ENCODE assay signal across 31 cellular contexts in the genomic region with DNA sequence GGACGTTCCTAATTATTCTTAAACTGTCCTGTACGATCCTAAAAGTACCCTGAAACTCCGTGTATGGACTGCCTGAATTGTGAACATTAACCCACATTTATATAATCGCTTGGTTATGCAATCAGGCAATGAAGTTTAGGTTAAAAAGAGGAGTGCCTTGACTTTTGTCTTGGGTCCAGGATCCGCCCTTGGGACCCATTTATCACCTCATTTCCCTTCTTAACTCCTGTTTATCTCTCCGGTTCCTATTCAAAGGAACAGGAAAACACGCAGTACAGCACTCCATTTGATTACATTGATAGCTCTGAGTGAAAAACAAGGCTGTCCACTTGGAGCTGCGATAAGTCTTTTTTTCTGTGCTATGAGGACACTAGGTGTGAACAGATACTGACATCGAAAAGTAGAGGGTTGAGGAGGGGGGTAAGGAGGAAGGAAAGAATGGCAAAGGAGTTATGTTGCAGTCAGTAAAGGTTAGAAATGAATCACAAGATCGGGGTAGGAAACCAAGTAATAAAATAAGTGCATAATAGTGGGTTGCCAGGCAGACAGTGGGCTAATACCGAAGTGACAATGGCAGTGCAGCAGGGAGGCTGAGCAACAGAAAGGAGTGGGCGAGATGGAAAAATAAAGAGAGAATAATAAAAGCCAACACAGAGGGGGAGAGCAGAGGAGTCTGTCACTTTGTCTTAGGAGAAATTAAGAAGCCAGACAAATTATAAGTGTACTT. TPM values are rescaled to one million over a fixed set of nuclear protein-coding genes. Genes with fewer than 3 reads are reported as not detected.
DNase-seq lines count a peak whose midpoint lies in the region; ATAC-seq and TF ChIP-seq lines count a peak whose summit lies in the region.
"Had no signal": no experiment of that assay in that cellular context is flagged by ENCODE, and none has a peak within 500 bp of the region (broad histone marks: within the 10 kb centered on the region; RNA-seq: fewer than 3 reads in every experiment).

No MANE protein-coding gene starts in this region.

- DNase-seq in natural killer cell treated with Interleukin-12 subunit alpha and Interleukin-12 subunit beta and Interleukin-15 and Interleukin-18, amount 100 ng/mL, for 72 hours (ENCODE audit: low spot score), result peak; percentile 39
- DNase-seq in natural killer cell, result no peak
- no peak for DNase-seq in endodermal cell
- no peak for DNase-seq in NCI-H82 treated with DMSO at 0.1 percent for 48 hours (lab: John Stamatoyannopoulos, UW; ENCODE audit: unreplicated experiment)
- DNase-seq in naive thymus-derived CD8-positive, alpha-beta T cell, result no peak
- DNase-seq: activated CD4-positive, alpha-beta T cell treated with anti-CD3 and anti-CD28 coated beads for 4 hours; C1 segment of cervical spinal cord; DND-41; effector CD8-positive, alpha-beta T cell; gastrocnemius medialis; GOT3; hippocampal formation; NCI-H187; NCI-H82; psoas muscle; SK-N-SH; stimulated activated CD4-positive, alpha-beta T cell treated with anti-CD3 and anti-CD28 coated beads, Interleukin-2, amount 100 ng/mL, for 24 hours; T-helper 2 cell had no signal

- peaks cover 17 to 27% of the 10 kb centered on the region in 2 donors for H3K27me3 Mint-ChIP-seq in natural killer cell treated with Interleukin-12 subunit alpha and Interleukin-12 subunit beta and Interleukin-15 and Interleukin-18, amount 100 ng/mL, for 72 hours
- peaks cover 11 to 52% of the 10 kb centered on the region in 2 donors for H3K27me3 Mint-ChIP-seq in natural killer cell (ENCODE audit: low read depth in 2 of 2)
- H3K27me3 Mint-ChIP-seq in endodermal cell (ENCODE audit: insufficient read depth), result peaks cover 41% of the 10 kb centered on the region
- H3K27me3 Mint-ChIP-seq in naive thymus-derived CD8-positive, alpha-beta T cell, result peaks cover 3 to 13% (median 10%) of the 10 kb centered on the region in 5 donors

- no peaks in the 10 kb centered on the region for H3K9me3 Mint-ChIP-seq in natural killer cell treated with Interleukin-12 subunit alpha and Interleukin-12 subunit beta and Interleukin-15 and Interleukin-18, amount 100 ng/mL, for 72 hours
- H3K9me3 Mint-ChIP-seq in natural killer cell, result no peaks in the 10 kb centered on the region
- H3K9me3 Mint-ChIP-seq in endodermal cell, result no peaks in the 10 kb centered on the region
- H3K9me3 Mint-ChIP-seq in naive thymus-derived CD8-positive, alpha-beta T cell, result no peaks in the 10 kb centered on the region
- H3K9me3 Mint-ChIP-seq: activated naive CD4-positive, alpha-beta T cell treated with anti-CD3 and anti-CD28 coated beads, Interleukin-2, amount 50 U/mL, for 72 hours had no signal

- H3K27ac ChIP-seq in endodermal cell (ENCODE audit: low read depth, low read length) (peak overlapping the region; percentile 70), mucosa of rectum (ENCODE audit: low read depth in 2 of 2, low read length in 2 of 2) (peak overlapping the region; percentile 84 to 87)
- H3K27ac ChIP-seq: KMS-11, psoas muscle, vagina had no signal

- H3K4me1 ChIP-seq in endodermal cell (ENCODE audit: control insufficient read depth, insufficient read depth, low read length), result no peaks in the 10 kb centered on the region
- H3K4me1 ChIP-seq in mucosa of rectum (ENCODE audit: control insufficient read depth in 2 of 2, insufficient read depth in 2 of 2, low read length in 2 of 2), result peaks cover 38 to 40% of the 10 kb centered on the region in 2 donors
- H3K4me1 ChIP-seq: gastrocnemius medialis, psoas muscle, vagina had no signal

- H3K9ac ChIP-seq in endodermal cell (ENCODE audit: extremely low read depth, low read length, poor library complexity, severe bottlenecking), result no peak overlapping the region
- peak overlapping the region; percentile 29 to 50 for H3K9ac ChIP-seq in mucosa of rectum (ENCODE audit: low read depth in 1 of 2, low read length in 2 of 2)
- H3K9ac ChIP-seq: KMS-11, SK-N-SH had no signal

- H3K4me3 ChIP-seq in endodermal cell (ENCODE audit: low read length) (no peak overlapping the region), mucosa of rectum (ENCODE audit: low read length in 2 of 2) (peak overlapping the region in 1 of 2 donors; percentile 20)
- H3K4me3 ChIP-seq: gastrocnemius medialis, psoas muscle, skin epidermis, vagina had no signal

- H3K27me3 ChIP-seq in endodermal cell (ENCODE audit: control insufficient read depth, insufficient read depth, low read length, poor library complexity, severe bottlenecking), result peaks cover 29% of the 10 kb centered on the region
- no peaks in the 10 kb centered on the region for H3K27me3 ChIP-seq in mucosa of rectum (ENCODE audit: control insufficient read depth in 2 of 2, insufficient read depth in 2 of 2, low read length in 2 of 2)
- H3K27me3 ChIP-seq: gastrocnemius medialis, vagina had no signal

- WGBS in endodermal cell (ENCODE audit: insufficient coverage in 1 of 2, insufficient read length in 1 of 2), 2 experiments, result 78 to 86% methylated on average over 9 to 12 of the region's 12 CpGs

- no peaks in the 10 kb centered on the region for H3K36me3 Mint-ChIP-seq in natural killer cell treated with Interleukin-12 subunit alpha and Interleukin-12 subunit beta and Interleukin-15 and Interleukin-18, amount 100 ng/mL, for 72 hours
- H3K36me3 Mint-ChIP-seq in natural killer cell, result no peaks in the 10 kb centered on the region
- no peaks in the 10 kb centered on the region for H3K36me3 Mint-ChIP-seq in endodermal cell (ENCODE audit: low read depth)
- H3K36me3 Mint-ChIP-seq in naive thymus-derived CD8-positive, alpha-beta T cell, result no peaks in the 10 kb centered on the region
- H3K36me3 Mint-ChIP-seq: activated naive CD4-positive, alpha-beta T cell treated with anti-CD3 and anti-CD28 coated beads, Interleukin-2, amount 50 U/mL, for 72 hours had no signal

- ATAC-seq in natural killer cell treated with Interleukin-12 subunit alpha and Interleukin-12 subunit beta and Interleukin-15 and Interleukin-18, amount 100 ng/mL, for 72 hours, result no peak
- ATAC-seq in natural killer cell (no peak), GM19023 (IDR thresholded peaks at IDR 0.05; ENCODE audit: unreplicated experiment) (no peak), HG02571 (IDR thresholded peaks at IDR 0.05; ENCODE audit: unreplicated experiment) (no peak)
- no peak for ATAC-seq in naive thymus-derived CD8-positive, alpha-beta T cell
- ATAC-seq: gastrocnemius medialis, psoas muscle had no signal

- H3K9me3 ChIP-seq in endodermal cell (ENCODE audit: control insufficient read depth, low read length) (no peaks in the 10 kb centered on the region), mucosa of rectum (ENCODE audit: control insufficient read depth in 2 of 2, low read length in 2 of 2) (no peaks in the 10 kb centered on the region)
- H3K9me3 ChIP-seq: gastrocnemius medialis, psoas muscle, SK-N-SH, vagina had no signal

- intact Hi-C loops in natural killer cell (cut with micrococcal nuclease), result no loop called here

- H3K36me3 ChIP-seq in endodermal cell (ENCODE audit: control insufficient read depth, insufficient read depth, low read length) (no peaks in the 10 kb centered on the region), mucosa of rectum (ENCODE audit: control insufficient read depth in 2 of 2, insufficient read depth in 2 of 2, low read length in 2 of 2) (no peaks in the 10 kb centered on the region)
- H3K36me3 ChIP-seq: gastrocnemius medialis, vagina had no signal

- POLR2A ChIA-PET in naive thymus-derived CD8-positive, alpha-beta T cell (lab: Charles Lee), result no interaction called here

- H3K4me1 Mint-ChIP-seq in natural killer cell treated with Interleukin-12 subunit alpha and Interleukin-12 subunit beta and Interleukin-15 and Interleukin-18, amount 100 ng/mL, for 72 hours (ENCODE audit: low read depth in 2 of 2), result no peaks in the 10 kb centered on the region
- H3K4me1 Mint-ChIP-seq in natural killer cell (no peaks in the 10 kb centered on the region), endodermal cell (peaks cover 11% of the 10 kb centered on the region)
- no peaks in the 10 kb centered on the region for H3K4me1 Mint-ChIP-seq in naive thymus-derived CD8-positive, alpha-beta T cell

- H3K4me3 Mint-ChIP-seq in natural killer cell treated with Interleukin-12 subunit alpha and Interleukin-12 subunit beta and Interleukin-15 and Interleukin-18, amount 100 ng/mL, for 72 hours, result no peak overlapping the region
- H3K4me3 Mint-ChIP-seq in natural killer cell (no peak overlapping the region), endodermal cell (no peak overlapping the region)
- no peak overlapping the region for H3K4me3 Mint-ChIP-seq in naive thymus-derived CD8-positive, alpha-beta T cell

- no peak overlapping the region for H3K27ac Mint-ChIP-seq in natural killer cell treated with Interleukin-12 subunit alpha and Interleukin-12 subunit beta and Interleukin-15 and Interleukin-18, amount 100 ng/mL, for 72 hours
- H3K27ac Mint-ChIP-seq in natural killer cell (no peak overlapping the region), endodermal cell (no peak overlapping the region)
- H3K27ac Mint-ChIP-seq in naive thymus-derived CD8-positive, alpha-beta T cell, result no peak overlapping the region
- H3K27ac Mint-ChIP-seq: activated naive CD4-positive, alpha-beta T cell treated with anti-CD3 and anti-CD28 coated beads, Interleukin-2, amount 50 U/mL, for 72 hours had no signal

- no peak for TF ChIP-seq CTCF in natural killer cell (IDR thresholded peaks at IDR 0.05)
- TF ChIP-seq CTCF in endodermal cell (conservative IDR thresholded peaks at IDR 0.05), result no peak

RNA-seq across cellular contexts. Expression of a gene that starts 15.9 kb away (rescaled TPM):
- total RNA-seq in natural killer cell treated with Interleukin-12 subunit alpha and Interleukin-12 subunit beta and Interleukin-15 and Interleukin-18, amount 100 ng/mL, for 72 hours, result not detected
- total RNA-seq in natural killer cell (not detected), endodermal cell (not detected)
- 0.25 TPM for polyA plus RNA-seq in endodermal cell (2013, experiment 1 of 2)
- 0.70 TPM for polyA plus RNA-seq in endodermal cell (2013, experiment 2 of 2)
- total RNA-seq in naive thymus-derived CD8-positive, alpha-beta T cell, result not detected
- not detected for polyA plus RNA-seq in naive thymus-derived CD8-positive, alpha-beta T cell
- total RNA-seq: activated naive CD4-positive, alpha-beta T cell treated with anti-CD3 and anti-CD28 coated beads, Interleukin-2, amount 50 U/mL, for 72 hours; HT1080; mononuclear cell had no signal
- polyA plus RNA-seq: AG04450, SK-N-SH had no signal

RNA-seq across cellular contexts. Expression of a gene that starts 20.1 kb away (rescaled TPM):
- not detected for total RNA-seq in natural killer cell treated with Interleukin-12 subunit alpha and Interleukin-12 subunit beta and Interleukin-15 and Interleukin-18, amount 100 ng/mL, for 72 hours
- total RNA-seq in natural killer cell (not detected), endodermal cell (1 to 10 TPM in 1 of 2 donors, under 1 TPM in 1; 0.33 to 1.4 TPM)
- 0.28 TPM for polyA plus RNA-seq in endodermal cell (2013, experiment 1 of 2)
- polyA plus RNA-seq in endodermal cell (2013, experiment 2 of 2), result 0.46 TPM
- not detected for total RNA-seq in naive thymus-derived CD8-positive, alpha-beta T cell
- polyA plus RNA-seq in naive thymus-derived CD8-positive, alpha-beta T cell, result not detected
- total RNA-seq: activated naive CD4-positive, alpha-beta T cell treated with anti-CD3 and anti-CD28 coated beads, Interleukin-2, amount 50 U/mL, for 72 hours; esophagus mucosa; gastrocnemius medialis; HT1080; lower leg skin; mononuclear cell; psoas muscle; temporal lobe; vagina had no signal
- polyA plus RNA-seq: AG04450, psoas muscle, SK-N-SH had no signal
